In the genomic region with DNA sequence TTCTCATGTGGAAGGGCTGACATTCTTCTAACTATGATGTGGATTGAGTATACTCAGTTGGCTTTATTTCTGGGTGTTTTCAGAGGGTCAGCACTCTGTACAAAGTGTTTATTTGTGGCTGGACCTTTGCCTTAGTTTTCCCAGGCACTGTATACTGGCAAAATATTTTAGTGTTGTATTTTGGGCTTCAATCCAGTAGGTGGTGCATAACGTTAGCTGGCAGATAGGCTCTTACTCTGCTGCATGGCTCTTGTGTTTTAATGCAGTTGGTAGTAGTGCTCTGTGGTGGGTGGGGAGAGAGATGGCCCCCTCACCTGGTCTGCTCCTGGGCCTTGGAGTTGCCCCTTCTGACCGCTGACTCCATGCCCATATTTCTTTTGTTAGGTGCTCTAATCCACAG, we compare ENCODE assay signal across 1 cellular context.
TF ChIP-seq lines count a peak whose summit lies in the region.

No MANE protein-coding gene starts in this region.

TF ChIP-seq in WTC11, 78 proteins besides CTCF, POLR2A, EP300 and RAD21 (continued from another document):
- TF ChIP-seq, protein P1, sequence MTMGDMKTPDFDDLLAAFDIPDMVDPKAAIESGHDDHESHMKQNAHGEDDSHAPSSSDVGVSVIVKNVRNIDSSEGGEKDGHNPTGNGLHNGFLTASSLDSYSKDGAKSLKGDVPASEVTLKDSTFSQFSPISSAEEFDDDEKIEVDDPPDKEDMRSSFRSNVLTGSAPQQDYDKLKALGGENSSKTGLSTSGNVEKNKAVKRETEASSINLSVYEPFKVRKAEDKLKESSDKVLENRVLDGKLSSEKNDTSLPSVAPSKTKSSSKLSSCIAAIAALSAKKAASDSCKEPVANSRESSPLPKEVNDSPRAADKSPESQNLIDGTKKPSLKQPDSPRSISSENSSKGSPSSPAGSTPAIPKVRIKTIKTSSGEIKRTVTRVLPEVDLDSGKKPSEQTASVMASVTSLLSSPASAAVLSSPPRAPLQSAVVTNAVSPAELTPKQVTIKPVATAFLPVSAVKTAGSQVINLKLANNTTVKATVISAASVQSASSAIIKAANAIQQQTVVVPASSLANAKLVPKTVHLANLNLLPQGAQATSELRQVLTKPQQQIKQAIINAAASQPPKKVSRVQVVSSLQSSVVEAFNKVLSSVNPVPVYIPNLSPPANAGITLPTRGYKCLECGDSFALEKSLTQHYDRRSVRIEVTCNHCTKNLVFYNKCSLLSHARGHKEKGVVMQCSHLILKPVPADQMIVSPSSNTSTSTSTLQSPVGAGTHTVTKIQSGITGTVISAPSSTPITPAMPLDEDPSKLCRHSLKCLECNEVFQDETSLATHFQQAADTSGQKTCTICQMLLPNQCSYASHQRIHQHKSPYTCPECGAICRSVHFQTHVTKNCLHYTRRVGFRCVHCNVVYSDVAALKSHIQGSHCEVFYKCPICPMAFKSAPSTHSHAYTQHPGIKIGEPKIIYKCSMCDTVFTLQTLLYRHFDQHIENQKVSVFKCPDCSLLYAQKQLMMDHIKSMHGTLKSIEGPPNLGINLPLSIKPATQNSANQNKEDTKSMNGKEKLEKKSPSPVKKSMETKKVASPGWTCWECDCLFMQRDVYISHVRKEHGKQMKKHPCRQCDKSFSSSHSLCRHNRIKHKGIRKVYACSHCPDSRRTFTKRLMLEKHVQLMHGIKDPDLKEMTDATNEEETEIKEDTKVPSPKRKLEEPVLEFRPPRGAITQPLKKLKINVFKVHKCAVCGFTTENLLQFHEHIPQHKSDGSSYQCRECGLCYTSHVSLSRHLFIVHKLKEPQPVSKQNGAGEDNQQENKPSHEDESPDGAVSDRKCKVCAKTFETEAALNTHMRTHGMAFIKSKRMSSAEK (CRISPR knock-in tag; IDR thresholded peaks at IDR 0.05; ENCODE audit: borderline replicate concordance), result no peak
- no peak for TF ChIP-seq ETV6 (CRISPR knock-in tag; IDR thresholded peaks at IDR 0.05)
- no peak for TF ChIP-seq ZNF396 (CRISPR knock-in tag; IDR thresholded peaks at IDR 0.05; ENCODE audit: borderline replicate concordance)
- TF ChIP-seq, protein P2, sequence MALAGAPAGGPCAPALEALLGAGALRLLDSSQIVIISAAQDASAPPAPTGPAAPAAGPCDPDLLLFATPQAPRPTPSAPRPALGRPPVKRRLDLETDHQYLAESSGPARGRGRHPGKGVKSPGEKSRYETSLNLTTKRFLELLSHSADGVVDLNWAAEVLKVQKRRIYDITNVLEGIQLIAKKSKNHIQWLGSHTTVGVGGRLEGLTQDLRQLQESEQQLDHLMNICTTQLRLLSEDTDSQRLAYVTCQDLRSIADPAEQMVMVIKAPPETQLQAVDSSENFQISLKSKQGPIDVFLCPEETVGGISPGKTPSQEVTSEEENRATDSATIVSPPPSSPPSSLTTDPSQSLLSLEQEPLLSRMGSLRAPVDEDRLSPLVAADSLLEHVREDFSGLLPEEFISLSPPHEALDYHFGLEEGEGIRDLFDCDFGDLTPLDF (CRISPR knock-in tag; IDR thresholded peaks at IDR 0.05), result no peak
- no peak for TF ChIP-seq FOXK1 (CRISPR knock-in tag; IDR thresholded peaks at IDR 0.05)
